In genomic region chr1:10059329-10059691, GRCh38 we compare ENCODE assay signal across 1 cellular context.
TF ChIP-seq lines count a peak whose summit lies in the region.

No MANE protein-coding gene starts in this region.

TF ChIP-seq in WTC11, 78 proteins besides CTCF, POLR2A, EP300 and RAD21 (continued from another document):
- no peak for TF ChIP-seq ZNF512 (CRISPR knock-in tag; IDR thresholded peaks at IDR 0.05; ENCODE audit: borderline replicate concordance)
- no peak for TF ChIP-seq IRF1 (CRISPR knock-in tag; IDR thresholded peaks at IDR 0.05)
- no peak for TF ChIP-seq ZNF263 (CRISPR knock-in tag; IDR thresholded peaks at IDR 0.05; ENCODE audit: low read depth)
- no peak for TF ChIP-seq TCF7 (CRISPR knock-in tag; IDR thresholded peaks at IDR 0.05; ENCODE audit: low read depth)
- TF ChIP-seq E2F1 (CRISPR knock-in tag; IDR thresholded peaks at IDR 0.05): no peak
- TF ChIP-seq TEAD1 (CRISPR knock-in tag; IDR thresholded peaks at IDR 0.05): no peak
- no peak for TF ChIP-seq NR1H2 (CRISPR knock-in tag; IDR thresholded peaks at IDR 0.05)
- no peak for TF ChIP-seq MYBL2 (CRISPR knock-in tag; IDR thresholded peaks at IDR 0.05)
- no peak for TF ChIP-seq E2F5 (CRISPR knock-in tag; IDR thresholded peaks at IDR 0.05)
